Comparison of ENCODE assay signal across 18 cellular contexts in genomic region chr2:167697961-167698360, GRCh38.
"Had no signal": no experiment of that assay in that cellular context is flagged by ENCODE, and none has a peak within 500 bp of the region (broad histone marks: within the 10 kb centered on the region; RNA-seq: fewer than 3 reads in every experiment).

No MANE protein-coding gene starts in this region.

- FAIRE-seq: endometrium, pancreas, TTC549 had no signal

- H3K4me1 ChIP-seq: breast epithelium, esophagus muscularis mucosa, foreskin keratinocyte, lower lobe of right lung, pancreas, stomach had no signal

- H3K4me3 ChIP-seq: breast epithelium, coronary artery, esophagus muscularis mucosa, hepatocyte, lower lobe of right lung, pancreas, smooth muscle cell, stomach, thoracic aorta had no signal

- DNase-seq: activated CD4-positive, alpha-beta T cell treated with anti-CD3 and anti-CD28 coated beads for 36 hours; activated CD4-positive, alpha-beta T cell treated with anti-CD3 and anti-CD28 coated beads, Interleukin-2, amount 50 U/mL, for 48 hours; amniotic stem cell; foreskin keratinocyte; islet precursor cell; lower lobe of right lung; pancreas; stimulated activated CD4-positive, alpha-beta T cell treated with anti-CD3 and anti-CD28 coated beads, Interleukin-4, amount 100 ng/mL, for 1 hour; stomach had no signal

- H3K36me3 ChIP-seq: breast epithelium, esophagus muscularis mucosa, lower lobe of right lung, neutrophil, pancreas, stomach, thoracic aorta had no signal

- H3K27ac ChIP-seq: breast epithelium, coronary artery, esophagus muscularis mucosa, foreskin keratinocyte, hepatocyte, lower lobe of right lung, neutrophil, pancreas, stomach, thoracic aorta had no signal

- H3K9me3 ChIP-seq: breast epithelium, esophagus muscularis mucosa, lower lobe of right lung, neutrophil, pancreas, stomach, thoracic aorta had no signal

- H3K27me3 ChIP-seq: breast epithelium, esophagus muscularis mucosa, foreskin keratinocyte, hepatocyte, neutrophil, pancreas, stomach had no signal
